ENCODE assay signal across 30 cellular contexts in genomic region chr10:116429288-116429977, GRCh38. TPM values are rescaled to one million over a fixed set of nuclear protein-coding genes. Genes with fewer than 3 reads are reported as not detected.
"Had no signal": no experiment of that assay in that cellular context is flagged by ENCODE, and none has a peak within 500 bp of the region (broad histone marks: within the 10 kb centered on the region; RNA-seq: fewer than 3 reads in every experiment).

No MANE protein-coding gene starts in this region.

- DNase-seq: activated CD4-positive, alpha-beta memory T cell treated with anti-CD3 and anti-CD28 coated beads for 36 hours; activated CD4-positive, alpha-beta T cell treated with anti-CD3 and anti-CD28 coated beads for 48 hours; activated effector memory CD4-positive, alpha-beta T cell treated with Interleukin-2 at 50 U/mL for 16 hours; activated naive CD4-positive, alpha-beta T cell treated with anti-CD3 and anti-CD28 coated beads for 36 hours; activated naive CD8-positive, alpha-beta T cell treated with anti-CD3 and anti-CD28 coated beads, Interleukin-2, amount 50 U/mL, for 24 hours; activated T-cell treated with anti-CD3 and anti-CD28 coated beads, Interleukin-2, amount 50 U/mL, for 72 hours; anterior cingulate cortex; body of pancreas; caudate nucleus; effector memory CD8-positive, alpha-beta T cell; foreskin fibroblast; immature natural killer cell; kidney glomerular epithelial cell; left ventricle myocardium inferior; ovary; psoas muscle; right cardiac atrium; small intestine; stimulated activated CD4-positive, alpha-beta T cell treated with anti-CD3 and anti-CD28 coated beads, Interleukin-2, amount 100 ng/mL, for 24 hours; stomach; transverse colon; uterus had no signal

- H3K4me3 ChIP-seq: body of pancreas, left ventricle myocardium inferior, ovary, psoas muscle, stomach, transverse colon, uterus had no signal

- H3K27me3 ChIP-seq: body of pancreas, ovary, stomach, transverse colon, uterus had no signal

- FAIRE-seq: colon, small intestine had no signal

- H3K36me3 ChIP-seq: left ventricle myocardium inferior, neutrophil, ovary, stomach, transverse colon, uterus had no signal

- H3K9me3 ChIP-seq: body of pancreas, left ventricle myocardium inferior, neutrophil, ovary, psoas muscle, stomach, transverse colon, uterus had no signal

- H3K4me1 ChIP-seq: left ventricle myocardium inferior, psoas muscle, stomach, transverse colon, uterus had no signal

- H3K27ac ChIP-seq: body of pancreas, left ventricle myocardium inferior, neutrophil, ovary, psoas muscle, stomach, transverse colon, uterus had no signal

- ATAC-seq: activated naive CD8-positive, alpha-beta T cell treated with anti-CD3 and anti-CD28 coated beads, Interleukin-2, amount 50 U/mL, for 24 hours; activated T-cell treated with anti-CD3 and anti-CD28 coated beads, Interleukin-2, amount 50 U/mL, for 72 hours; body of pancreas; effector memory CD8-positive, alpha-beta T cell; natural killer cell treated with Interleukin-12 subunit alpha and Interleukin-12 subunit beta and Interleukin-15 and Interleukin-18, amount 100 ng/mL, for 72 hours; psoas muscle; right cardiac atrium; stimulated activated memory B cell treated with anti-CD40 and anti-IgM and Interleukin-4, amounts not matched to agents 10 μg/mL and 1 μg/mL and 100 μg/mL, for 72 hours had no signal

RNA-seq across cellular contexts. Expression of gene PNLIPRP3, which starts 1.8 kb away (rescaled TPM):
- total RNA-seq: activated CD4-positive, alpha-beta memory T cell treated with anti-CD3 and anti-CD28 coated beads for 36 hours; activated naive CD4-positive, alpha-beta T cell treated with anti-CD3 and anti-CD28 coated beads for 36 hours; activated T-cell treated with anti-CD3 and anti-CD28 coated beads, Interleukin-2, amount 50 U/mL, for 72 hours; body of pancreas; dermis microvascular lymphatic vessel endothelial cell; fibroblast of lung; left ventricle myocardium inferior; natural killer cell treated with Interleukin-12 subunit alpha and Interleukin-12 subunit beta and Interleukin-15 and Interleukin-18, amount 100 ng/mL, for 72 hours; ovary; psoas muscle; right cardiac atrium; T-helper 2 cell treated with Interferon-gamma antibody and Interleukin-4, amounts not matched to agents 100 ng/mL and 5 ng/mL, for 36 hours; temporal lobe had no signal
- polyA plus RNA-seq: fibroblast of lung, immature natural killer cell, ovary, psoas muscle, right cardiac atrium had no signal
